ENCODE assay signal across 8 cellular contexts in genomic region chr3:12891985-12892839, GRCh38. TPM values are rescaled to one million over a fixed set of nuclear protein-coding genes. Genes with fewer than 3 reads are reported as not detected.
DNase-seq lines count a peak whose midpoint lies in the region; ATAC-seq and TF ChIP-seq lines count a peak whose summit lies in the region.

No MANE protein-coding gene starts in this region.

- no peak for ATAC-seq in GM21576 (IDR thresholded peaks at IDR 0.05; ENCODE audit: unreplicated experiment)

- 6% methylated on average over 16 of the region's 16 CpGs for WGBS in SK-N-SH (ENCODE audit: low lambda C conversion rate)
- 13 to 15% methylated on average over 16 of the region's 16 CpGs for WGBS in sigmoid colon, 2 donors

- TF ChIP-seq EP300 in SK-N-SH (IDR thresholded peaks at IDR 0.05; ENCODE audit: borderline replicate concordance in 1 of 2, low read depth in 1 of 2, low read length in 1 of 2) = no peak
- TF ChIP-seq EP300 in sigmoid colon (IDR thresholded peaks at IDR 0.05) = no peak

- H3K79me2 ChIP-seq in SK-N-SH (ENCODE audit: insufficient read depth) = no peaks in the 10 kb centered on the region

- H3K4me3 ChIP-seq in SK-N-SH (ENCODE audit: low read depth in 2 of 2, low read length in 1 of 2) = peak overlapping the region; percentile 21 to 31; a peak in 2 of 4 replicates
- H3K4me3 ChIP-seq in astrocyte of the spinal cord (ENCODE audit: low read depth, low read length) = no peak overlapping the region
- peak overlapping the region in 3 of 4 donors; percentile 20 to 31 (median 27) for H3K4me3 ChIP-seq in sigmoid colon

- H3K4me1 ChIP-seq in SK-N-SH (ENCODE audit: control insufficient read depth in 1 of 2, insufficient read depth in 2 of 2, low read depth in 1 of 2, low read length in 1 of 2) (peaks cover 0 to 7% of the 10 kb centered on the region in 2 experiments; a peak in 1 of 4 replicates), sigmoid colon (peaks cover 0 to 18% (median 10%) of the 10 kb centered on the region in 4 donors)

- CTCF ChIA-PET in SK-N-SH (lab: Yijun Ruan, JAX) = interaction anchor here (0.5 to 5.6 kb wide), 50 partner anchors 11 to 536 kb away, joined by 3 to 150 read pairs (median 4); partner anchors contain the start of gene RPL32

- peak overlapping the region; percentile 62; the same call in 1 of the 2 replicates for H2AFZ ChIP-seq in SK-N-SH (ENCODE audit: low read depth)

- H3K27ac ChIP-seq in SK-N-SH (ENCODE audit: low read depth in 2 of 2, low read length in 1 of 2) = no peak overlapping the region
- H3K27ac ChIP-seq in sigmoid colon = no peak overlapping the region

- DNase-seq in GDM1 (lab: John Stamatoyannopoulos, UW) = peak; percentile 20
- peak; percentile 70 for DNase-seq in NAMALWA (ENCODE audit: low spot score)
- peak; percentile 80 for DNase-seq in SK-N-SH
- peak; percentile 57 for DNase-seq in astrocyte of the spinal cord (ENCODE audit: low read depth, low spot score)
- DNase-seq in hepatic stellate cell (ENCODE audit: low spot score) = peak; percentile 75
- DNase-seq in sigmoid colon = no peak
- DNase-seq in NCI-H1436 treated with DMSO at 0.1 percent for 48 hours (lab: John Stamatoyannopoulos, UW) = no peak

- intact Hi-C loops in sigmoid colon (cut with DNase I) = loop anchor here (1.0 to 5.0 kb wide), 3 partner anchors 24 to 105 kb away; no protein-coding TSS in a partner anchor

- POLR2A ChIA-PET in SK-N-SH (lab: Yijun Ruan, JAX) = interaction anchor here (0.6 to 0.7 kb wide), 2 partner anchors 51 to 77 kb away, joined by 3 read pairs; no protein-coding TSS in a partner anchor

- no peaks in the 10 kb centered on the region for H3K36me3 ChIP-seq in SK-N-SH (replicated peaks in 1 of 2; ENCODE audit: control insufficient read depth in 1 of 2, insufficient read depth in 2 of 2, low read length in 1 of 2)
- no peaks in the 10 kb centered on the region for H3K36me3 ChIP-seq in sigmoid colon

- H3K4me2 ChIP-seq in SK-N-SH = peak overlapping the region; percentile 73

- H3K9me2 ChIP-seq in SK-N-SH = no peaks in the 10 kb centered on the region

- peak; percentile 97 for TF ChIP-seq RAD21 in SK-N-SH (IDR thresholded peaks at IDR 0.05; ENCODE audit: low read length)

- TF ChIP-seq CTCF in SK-N-SH (IDR thresholded peaks at IDR 0.05) = peak; percentile 91
- peak; percentile 85 for TF ChIP-seq CTCF in astrocyte of the spinal cord (IDR thresholded peaks at IDR 0.05; ENCODE audit: low read depth, low read length)
- TF ChIP-seq CTCF in sigmoid colon (IDR thresholded peaks at IDR 0.05) = peak; percentile 92 to 96 (median 94)

- H4K20me1 ChIP-seq in SK-N-SH (ENCODE audit: insufficient read depth) = no peaks in the 10 kb centered on the region

- H3K9me3 ChIP-seq in SK-N-SH (no peaks in the 10 kb centered on the region), sigmoid colon (no peaks in the 10 kb centered on the region)

- H3F3A ChIP-seq in SK-N-SH (replicated peaks; ENCODE audit: insufficient read depth) = no peaks in the 10 kb centered on the region

- in situ Hi-C loops in astrocyte of the spinal cord (cut with HindIII; ENCODE audit: low sequenced_read_pairs) = no loop called here

- peaks cover 5% of the 10 kb centered on the region; the same call in 1 of the 2 replicates for H3K27me3 ChIP-seq in SK-N-SH (ENCODE audit: insufficient read depth)
- H3K27me3 ChIP-seq in sigmoid colon = no peaks in the 10 kb centered on the region

- TF ChIP-seq POLR2A in sigmoid colon (IDR thresholded peaks at IDR 0.05) = no peak

- H3K9ac ChIP-seq in SK-N-SH = no peak overlapping the region

TF ChIP-seq in SK-N-SH, 30 proteins besides CTCF, POLR2A, EP300 and RAD21:
- no peak for TF ChIP-seq NFIC (IDR thresholded peaks at IDR 0.05; ENCODE audit: borderline replicate concordance)
- TF ChIP-seq SMC3 (IDR thresholded peaks at IDR 0.05; ENCODE audit: low read depth, low read length) = peak; percentile 94
- no peak for TF ChIP-seq RFX5 (IDR thresholded peaks at IDR 0.05; ENCODE audit: low read length)
- 0 out of 2 replicates have a peak, but pooled peaks have one; percentile 22 for TF ChIP-seq MXI1 (IDR thresholded peaks at IDR 0.05; ENCODE audit: low read depth, low read length)

RNA-seq across cellular contexts. Expression of gene RPL32, which starts 50.8 kb away (rescaled TPM):
- polyA plus RNA-seq in SK-N-SH (2012; rRNA removed) = 2,077 and 2,311 TPM in 2 replicates
- polyA plus RNA-seq in SK-N-SH (2012; cell fraction: cytosol; rRNA removed) = 2,462 and 2,641 TPM in 2 replicates
- 576 and 604 TPM in 2 replicates for polyA plus RNA-seq in SK-N-SH (2012; cell fraction: nucleus; rRNA removed)
- total RNA-seq in sigmoid colon = 1,000 to 10,000 TPM in 2 of 4 donors, 100 to 1,000 TPM in 2; 920 to 2,637 (median 1,036) TPM
- polyA plus RNA-seq in sigmoid colon = 1,000 to 10,000 TPM; 1,772 to 3,640 (median 2,133) TPM

Comparison
In these comparisons a context has a peak if more than half of its experiments do, and no peak if none do; other contexts are left out.
1. DNase-seq: peak in GDM1 (single experiment), NAMALWA (single experiment), SK-N-SH (single experiment), astrocyte of the spinal cord (single experiment) and hepatic stellate cell (single experiment); none in sigmoid colon (single experiment) and NCI-H1436 treated with DMSO at 0.1 percent for 48 hours (single experiment).
2. Peak in every context shown above with its lines, with median percentiles within 50 percentile points of each other: CTCF ChIP-seq.